ENCODE assay signal across 32 cellular contexts in the genomic region with DNA sequence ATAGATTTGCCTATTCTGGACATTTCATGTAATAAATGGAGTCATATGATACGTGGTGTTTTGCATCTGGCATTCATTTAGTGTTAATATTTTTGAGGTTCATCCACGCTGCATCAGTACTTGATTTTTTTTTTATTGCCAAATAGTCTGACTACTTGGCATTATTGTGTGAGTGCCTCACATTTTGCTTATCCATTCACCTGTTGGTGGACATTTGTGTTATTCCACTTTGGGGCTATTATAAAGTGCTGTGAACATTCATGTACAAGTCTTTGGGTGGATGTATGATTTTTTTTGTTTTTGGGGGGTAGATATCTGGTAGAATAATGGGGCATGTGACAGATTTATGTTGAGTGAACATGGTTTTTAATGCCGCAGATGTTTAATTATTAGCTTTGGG.
"Had no signal": no experiment of that assay in that cellular context is flagged by ENCODE, and none has a peak within 500 bp of the region (broad histone marks: within the 10 kb centered on the region; RNA-seq: fewer than 3 reads in every experiment).

No MANE protein-coding gene starts in this region.

- H3K36me3 ChIP-seq: ascending aorta, cardiac muscle cell, WERI-Rb-1 had no signal

- H3K9me3 ChIP-seq: ascending aorta had no signal

- H3K4me3 ChIP-seq: ascending aorta, cardiac muscle cell, K562, PC-9 had no signal

- DNase-seq: activated CD4-positive, alpha-beta memory T cell treated with anti-CD3 and anti-CD28 coated beads, Interleukin-2, amount 10 ng/mL, durations not matched to agents 7 days and 5 days; activated CD4-positive, alpha-beta T cell treated with anti-CD3 and anti-CD28 coated beads for 1 hour; activated CD4-positive, alpha-beta T cell treated with anti-CD3 and anti-CD28 coated beads for 48 hours; activated CD4-positive, CD25-positive, alpha-beta regulatory T cell; activated CD8-positive, alpha-beta memory T cell treated with anti-CD3 and anti-CD28 coated beads for 24 hours; activated CD8-positive, alpha-beta memory T cell treated with anti-CD3 and anti-CD28 coated beads, Interleukin-2, amount 10 ng/mL, durations not matched to agents 7 days and 5 days; activated gamma-delta T cell; activated naive CD4-positive, alpha-beta T cell treated with Interleukin-2 at 50 U/mL for 16 hours; activated naive CD8-positive, alpha-beta T cell treated with anti-CD3 and anti-CD28 coated beads, Interleukin-2, amount 10 ng/mL, durations not matched to agents 7 days and 5 days; activated T-cell treated with anti-CD3 and anti-CD28 coated beads, Interleukin-2, amount 50 U/mL, for 1 hour; activated T-cell treated with anti-CD3 and anti-CD28 coated beads, Interleukin-2, amount 50 U/mL, for 72 hours; amygdala; cerebellar nuclear complex; NCI-H1105; NCI-H1417 treated with DMSO at 0.1 percent for 48 hours; NCI-H187 treated with DMSO at 0.1 percent for 48 hours; NCI-H2081; NCI-H226; NCI-H446 treated with DMSO at 0.1 percent for 48 hours; NCI-H524; NCI-H748 treated with DMSO at 0.1 percent for 48 hours; NK-92 treated with Interleukin-12 subunit alpha and Interleukin-12 subunit beta, amount 100 ng/mL, for 24 hours; PC-9; SIG-M5; T1000; WERI-Rb-1 had no signal

- H3K27ac ChIP-seq: ascending aorta, cardiac muscle cell, PC-9, RWPE1, WERI-Rb-1 had no signal

- ATAC-seq: activated CD8-positive, alpha-beta memory T cell treated with anti-CD3 and anti-CD28 coated beads, Interleukin-2, amount 10 ng/mL, durations not matched to agents 7 days and 5 days; activated T-cell treated with anti-CD3 and anti-CD28 coated beads, Interleukin-2, amount 50 U/mL, for 72 hours; activated T-helper 17 cell treated with anti-CD3 and anti-CD28 coated beads, Interleukin-2, amount 50 U/mL, for 72 hours; K562; Right ventricle myocardium inferior had no signal
